ENCODE assay signal across 8 cellular contexts in genomic region chr19:46784262-46785053, GRCh38. TPM values are rescaled to one million over a fixed set of nuclear protein-coding genes. Genes with fewer than 3 reads are reported as not detected.
DNase-seq lines count a peak whose midpoint lies in the region; ATAC-seq lines count a peak whose summit lies in the region.

No MANE protein-coding gene starts in this region.

- H3K4me1 ChIP-seq in ectodermal cell (ENCODE audit: control insufficient read depth, insufficient read depth, low read length) = peaks cover 23% of the 10 kb centered on the region
- H3K4me1 ChIP-seq in mesendoderm (ENCODE audit: control insufficient read depth, low read depth, low read length) = peaks cover 3% of the 10 kb centered on the region

- peak overlapping the region; percentile 99 for H3K9ac ChIP-seq in mesendoderm (ENCODE audit: low read length)

- H3K9me3 Mint-ChIP-seq in activated CD4-positive, alpha-beta T cell treated with anti-CD3 and anti-CD28 coated beads for 36 hours (ENCODE audit: low read depth) = peaks cover 1% of the 10 kb centered on the region
- no peaks in the 10 kb centered on the region for H3K9me3 Mint-ChIP-seq in stimulated activated naive CD8-positive, alpha-beta T cell treated with anti-CD3 and anti-CD28 coated beads, Interleukin-15, amount 100 ng/mL, for 72 hours

- H4K8ac ChIP-seq in mesendoderm (ENCODE audit: low read depth, low read length) = no peak overlapping the region

- DNase-seq in Caki2 (ENCODE audit: low read depth) = peak; percentile 97
- peak; percentile 77 for DNase-seq in NCI-H2196 (lab: John Stamatoyannopoulos, UW; ENCODE audit: unreplicated experiment)
- DNase-seq in activated CD4-positive, alpha-beta T cell treated with anti-CD3 and anti-CD28 coated beads for 36 hours = peak; percentile 88
- DNase-seq in mesendoderm = peak; percentile 97
- DNase-seq in stimulated activated naive CD8-positive, alpha-beta T cell treated with anti-CD3 and anti-CD28 coated beads, Interleukin-15, amount 100 ng/mL, for 72 hours = peak; percentile 87 to 92

- H3K9me3 ChIP-seq in ectodermal cell (ENCODE audit: control insufficient read depth, low read length) = no peaks in the 10 kb centered on the region

- H3K56ac ChIP-seq in mesendoderm (ENCODE audit: low read length) = peak overlapping the region; percentile 97

- in situ Hi-C loops in Caki2 (cut with HindIII; ENCODE audit: low pct_unique_long_range_greater_than_20kb, low sequenced_read_pairs) = no loop called here

- peaks cover 15% of the 10 kb centered on the region for H3K79me1 ChIP-seq in mesendoderm (ENCODE audit: low read length)

- CTCF ChIA-PET in activated CD4-positive, alpha-beta T cell treated with anti-CD3 and anti-CD28 coated beads for 36 hours (lab: Charles Lee) = interaction anchor here (0.5 to 2.2 kb wide), 9 partner anchors 13 to 542 kb away, joined by 3 to 17 read pairs (median 4); no protein-coding TSS in a partner anchor

- intact Hi-C loops in activated CD4-positive, alpha-beta T cell treated with anti-CD3 and anti-CD28 coated beads for 36 hours (cut with DNase I, micrococcal nuclease) = loop anchor here (5.0 kb wide), 5 partner anchors 162 to 823 kb away; partner anchors contain the start of genes BICRA (in 1 of the 2), DHX34 (in 1 of the 2) and ZC3H4 (in 1 of the 2)

- H3K36me3 ChIP-seq in ectodermal cell (ENCODE audit: control insufficient read depth, insufficient read depth, low read length) (peaks cover 22% of the 10 kb centered on the region), mesendoderm (ENCODE audit: control insufficient read depth, insufficient read depth, low read length) (peaks cover 6% of the 10 kb centered on the region)

- H3K4ac ChIP-seq in mesendoderm (ENCODE audit: low read depth, low read length) = peak overlapping the region; percentile 81

- H2BK5ac ChIP-seq in mesendoderm (ENCODE audit: low read length) = peak overlapping the region; percentile 89

- H3K4me3 Mint-ChIP-seq in activated CD4-positive, alpha-beta T cell treated with anti-CD3 and anti-CD28 coated beads for 36 hours = peak overlapping the region; percentile 94
- H3K4me3 Mint-ChIP-seq in stimulated activated naive CD8-positive, alpha-beta T cell treated with anti-CD3 and anti-CD28 coated beads, Interleukin-15, amount 100 ng/mL, for 72 hours = peak overlapping the region; percentile 93 to 98

- peak overlapping the region; percentile 23 for H4K5ac ChIP-seq in mesendoderm (ENCODE audit: low read length)

- peaks cover 66% of the 10 kb centered on the region for H3K36me3 Mint-ChIP-seq in activated CD4-positive, alpha-beta T cell treated with anti-CD3 and anti-CD28 coated beads for 36 hours (ENCODE audit: low read depth)

- H3K27me3 ChIP-seq in ectodermal cell (ENCODE audit: control insufficient read depth, insufficient read depth, low read length, poor library complexity, severe bottlenecking) (no peaks in the 10 kb centered on the region), mesendoderm (ENCODE audit: insufficient read depth, low read length, poor library complexity) (no peaks in the 10 kb centered on the region)

- peak; percentile 33 for ATAC-seq in GM21786 (IDR thresholded peaks at IDR 0.05; ENCODE audit: unreplicated experiment)
- ATAC-seq in activated CD4-positive, alpha-beta T cell treated with anti-CD3 and anti-CD28 coated beads for 36 hours = peak; percentile 50
- ATAC-seq in stimulated activated naive CD8-positive, alpha-beta T cell treated with anti-CD3 and anti-CD28 coated beads, Interleukin-15, amount 100 ng/mL, for 72 hours = peak; percentile 76
- no peak for ATAC-seq in HG03571 (IDR thresholded peaks at IDR 0.05; ENCODE audit: unreplicated experiment)

- peak overlapping the region; percentile 48 for H2BK120ac ChIP-seq in mesendoderm (ENCODE audit: low read depth, low read length)

- H2BK15ac ChIP-seq in mesendoderm (replicated peaks; ENCODE audit: low read depth) = no peak overlapping the region

- H3K27me3 Mint-ChIP-seq in activated CD4-positive, alpha-beta T cell treated with anti-CD3 and anti-CD28 coated beads for 36 hours = no peaks in the 10 kb centered on the region
- H3K27me3 Mint-ChIP-seq in stimulated activated naive CD8-positive, alpha-beta T cell treated with anti-CD3 and anti-CD28 coated beads, Interleukin-15, amount 100 ng/mL, for 72 hours = no peaks in the 10 kb centered on the region

- H3K79me2 ChIP-seq in mesendoderm (ENCODE audit: control insufficient read depth, insufficient read depth, low read length) = peaks cover 60% of the 10 kb centered on the region

- peak overlapping the region; percentile 54 for H3K23ac ChIP-seq in mesendoderm (ENCODE audit: low read length)

- 39 to 41% methylated on average over 17 of the region's 17 CpGs for WGBS in ectodermal cell, 2 experiments
- no CpG with 5 or more reads among the region's 17 CpGs for WGBS in mesendoderm (ENCODE audit: extremely low coverage, insufficient coverage, low lambda C conversion rate)

- peaks cover 35% of the 10 kb centered on the region for H3K4me1 Mint-ChIP-seq in activated CD4-positive, alpha-beta T cell treated with anti-CD3 and anti-CD28 coated beads for 36 hours
- H3K4me1 Mint-ChIP-seq in stimulated activated naive CD8-positive, alpha-beta T cell treated with anti-CD3 and anti-CD28 coated beads, Interleukin-15, amount 100 ng/mL, for 72 hours = peaks cover 60% of the 10 kb centered on the region

- H3K27ac ChIP-seq in ectodermal cell (ENCODE audit: insufficient read depth, low read depth, low read length, poor library complexity, severe bottlenecking) = peak overlapping the region; percentile 91
- H3K27ac ChIP-seq in mesendoderm (ENCODE audit: low read depth, low read length) = peak overlapping the region; percentile 77

- H3K4me2 ChIP-seq in mesendoderm (ENCODE audit: low read length) = peak overlapping the region; percentile 65

- H3K18ac ChIP-seq in mesendoderm (ENCODE audit: low read length) = peak overlapping the region; percentile 63

- peak overlapping the region; percentile 94 for H3K27ac Mint-ChIP-seq in activated CD4-positive, alpha-beta T cell treated with anti-CD3 and anti-CD28 coated beads for 36 hours
- H3K27ac Mint-ChIP-seq in stimulated activated naive CD8-positive, alpha-beta T cell treated with anti-CD3 and anti-CD28 coated beads, Interleukin-15, amount 100 ng/mL, for 72 hours = peak overlapping the region; percentile 99

- H2AK5ac ChIP-seq in mesendoderm (ENCODE audit: low read length) = peak overlapping the region; percentile 77

- peak overlapping the region; percentile 36 for H3K4me3 ChIP-seq in ectodermal cell (ENCODE audit: insufficient read depth, low read depth, low read length)
- peak overlapping the region; percentile 27 for H3K4me3 ChIP-seq in mesendoderm (ENCODE audit: low read length)

- POLR2A ChIA-PET in activated CD4-positive, alpha-beta T cell treated with anti-CD3 and anti-CD28 coated beads for 36 hours (lab: Charles Lee) = interaction anchor here (0.5 to 1.5 kb wide), 4 partner anchors 9 to 881 kb away, joined by 3 to 7 read pairs (median 4); no protein-coding TSS in a partner anchor

RNA-seq across cellular contexts. Expression of gene SLC1A5, which starts 3.9 kb away (rescaled TPM):
- total RNA-seq in Caki2 (2014; rRNA removed; shearing (Covaris generic); ENCODE audit: low replicate concordance) = 274 and 283 TPM in 2 replicates
- total RNA-seq in activated CD4-positive, alpha-beta T cell treated with anti-CD3 and anti-CD28 coated beads for 36 hours = 100 to 1,000 TPM; 200 to 227 TPM
- polyA plus RNA-seq in ectodermal cell (2013, experiment 1 of 4) = 117 TPM
- polyA plus RNA-seq in ectodermal cell (2013, experiment 2 of 4) = 120 TPM
- polyA plus RNA-seq in ectodermal cell (2013, experiment 3 of 4) = 78.6 TPM
- 80.7 TPM for polyA plus RNA-seq in ectodermal cell (2013, experiment 4 of 4)
- polyA plus RNA-seq in mesendoderm (2013, experiment 1 of 2) = 198 TPM
- polyA plus RNA-seq in mesendoderm (2013, experiment 2 of 2) = 198 TPM

RNA-seq across cellular contexts. Expression of gene STRN4, which starts 38.2 kb away (rescaled TPM):
- total RNA-seq in Caki2 (2014; rRNA removed; shearing (Covaris generic); ENCODE audit: low replicate concordance) = 102 and 131 TPM in 2 replicates
- 10 to 100 TPM; 56.4 to 56.8 TPM for total RNA-seq in activated CD4-positive, alpha-beta T cell treated with anti-CD3 and anti-CD28 coated beads for 36 hours
- polyA plus RNA-seq in ectodermal cell (2013, experiment 1 of 4) = 129 TPM
- 132 TPM for polyA plus RNA-seq in ectodermal cell (2013, experiment 2 of 4)
- 93.6 TPM for polyA plus RNA-seq in ectodermal cell (2013, experiment 3 of 4)
- 96.1 TPM for polyA plus RNA-seq in ectodermal cell (2013, experiment 4 of 4)
- polyA plus RNA-seq in mesendoderm (2013, experiment 1 of 2) = 77.7 TPM
- 76.0 TPM for polyA plus RNA-seq in mesendoderm (2013, experiment 2 of 2)

RNA-seq across cellular contexts. Expression of gene FKRP, which starts 38.6 kb away (rescaled TPM):
- total RNA-seq in Caki2 (2014; rRNA removed; shearing (Covaris generic); ENCODE audit: low replicate concordance) = 17.6 and 23.7 TPM in 2 replicates
- total RNA-seq in activated CD4-positive, alpha-beta T cell treated with anti-CD3 and anti-CD28 coated beads for 36 hours = 10 to 100 TPM; 12.1 to 16.2 TPM
- 37.5 TPM for polyA plus RNA-seq in ectodermal cell (2013, experiment 1 of 4)
- polyA plus RNA-seq in ectodermal cell (2013, experiment 2 of 4) = 41.8 TPM
- 30.9 TPM for polyA plus RNA-seq in ectodermal cell (2013, experiment 3 of 4)
- polyA plus RNA-seq in ectodermal cell (2013, experiment 4 of 4) = 32.6 TPM
- 27.1 TPM for polyA plus RNA-seq in mesendoderm (2013, experiment 1 of 2)
- 26.5 TPM for polyA plus RNA-seq in mesendoderm (2013, experiment 2 of 2)
